ENCODE assay signal across 8 cellular contexts in genomic region chr4:15756361-15756861, GRCh38. TPM values are rescaled to one million over a fixed set of nuclear protein-coding genes. Genes with fewer than 3 reads are reported as not detected.
DNase-seq lines count a peak whose midpoint lies in the region; ATAC-seq, FAIRE-seq and TF ChIP-seq lines count a peak whose summit lies in the region.

No MANE protein-coding gene starts in this region.

- H3K27me3 Mint-ChIP-seq in activated T-helper 17 cell treated with anti-CD3 and anti-CD28 coated beads, Interleukin-2, amount 50 U/mL, for 72 hours, result no peaks in the 10 kb centered on the region

- H3K4me1 ChIP-seq in neutrophil (ENCODE audit: control insufficient read depth in 1 of 2, insufficient read depth in 1 of 2, low read depth in 1 of 2, low read length in 1 of 2), result peaks cover 24 to 31% of the 10 kb centered on the region in 2 experiments

- no peak for FAIRE-seq in RCC 7860 (lab: Jason Lieb, UNC)

- H3K4me3 ChIP-seq in neutrophil (ENCODE audit: low read depth in 1 of 2, low read length in 1 of 2), result no peak overlapping the region

- no peaks in the 10 kb centered on the region for H3K27me3 ChIP-seq in neutrophil

- H3K27ac ChIP-seq in neutrophil, result peak overlapping the region; percentile 72

- peak overlapping the region; percentile 65 for H3K4me3 Mint-ChIP-seq in activated T-helper 17 cell treated with anti-CD3 and anti-CD28 coated beads, Interleukin-2, amount 50 U/mL, for 72 hours

- no peaks in the 10 kb centered on the region for H3K9me3 ChIP-seq in neutrophil

- peaks cover 12% of the 10 kb centered on the region for H3K36me3 Mint-ChIP-seq in activated T-helper 17 cell treated with anti-CD3 and anti-CD28 coated beads, Interleukin-2, amount 50 U/mL, for 72 hours (ENCODE audit: low read depth)

- DNase-seq in RCC 7860 (ENCODE audit: low spot score), result peak; percentile 23
- DNase-seq in foreskin melanocyte, result no peak
- no peak for DNase-seq in mesenteric fat pad (ENCODE audit: low spot score)
- DNase-seq in NCI-H446 treated with DMSO at 0.1 percent for 48 hours (lab: John Stamatoyannopoulos, UW), result no peak

- H3K4me1 Mint-ChIP-seq in activated T-helper 17 cell treated with anti-CD3 and anti-CD28 coated beads, Interleukin-2, amount 50 U/mL, for 72 hours, result peaks cover 37% of the 10 kb centered on the region

- no peaks in the 10 kb centered on the region for H3K9me3 Mint-ChIP-seq in activated T-helper 17 cell treated with anti-CD3 and anti-CD28 coated beads, Interleukin-2, amount 50 U/mL, for 72 hours

- peak overlapping the region; percentile 65 for H3K27ac Mint-ChIP-seq in activated T-helper 17 cell treated with anti-CD3 and anti-CD28 coated beads, Interleukin-2, amount 50 U/mL, for 72 hours

- ATAC-seq in GM19023 (IDR thresholded peaks at IDR 0.05; ENCODE audit: unreplicated experiment) (peak; percentile 72), HG03045 (IDR thresholded peaks at IDR 0.05; ENCODE audit: unreplicated experiment) (peak; percentile 73)
- ATAC-seq in activated T-helper 17 cell treated with anti-CD3 and anti-CD28 coated beads, Interleukin-2, amount 50 U/mL, for 72 hours (replicated peaks), result peak; percentile 78

- H3K36me3 ChIP-seq in neutrophil, result peaks cover 62% of the 10 kb centered on the region

- no peak for TF ChIP-seq CTCF in neutrophil (IDR thresholded peaks at IDR 0.05)

RNA-seq across cellular contexts. Expression of gene CD38, which starts 21.7 kb away (rescaled TPM):
- 1 to 10 TPM; 3.0 to 3.9 TPM for total RNA-seq in activated T-helper 17 cell treated with anti-CD3 and anti-CD28 coated beads, Interleukin-2, amount 50 U/mL, for 72 hours
- total RNA-seq in mesenteric fat pad, result 30.4 TPM

RNA-seq across cellular contexts. Expression of gene BST1, which starts 53.5 kb away (rescaled TPM):
- total RNA-seq in activated T-helper 17 cell treated with anti-CD3 and anti-CD28 coated beads, Interleukin-2, amount 50 U/mL, for 72 hours, result under 1 TPM; 0.32 to 0.58 TPM
- 21.8 TPM for total RNA-seq in mesenteric fat pad

Comparison
In these comparisons a context has a peak if more than half of its experiments do, and no peak if none do; other contexts are left out.
1. RNA of gene BST1, which starts 53.5 kb away (total RNA-seq): 21.8 TPM in mesenteric fat pad (single experiment); 0.32 to 0.58 TPM in activated T-helper 17 cell treated with anti-CD3 and anti-CD28 coated beads, Interleukin-2, amount 50 U/mL, for 72 hours; every median in the first group is over 10 times any median in the second.
2. Peak in every context shown above with its lines, with median percentiles within 50 percentile points of each other: ATAC-seq.